29 cellular contexts compared by ENCODE assay signal in genomic region chr15:62961134-62961533, GRCh38.
"Had no signal": no experiment of that assay in that cellular context is flagged by ENCODE, and none has a peak within 500 bp of the region (broad histone marks: within the 10 kb centered on the region; RNA-seq: fewer than 3 reads in every experiment).

No MANE protein-coding gene starts in this region.

- H3K27ac Mint-ChIP-seq: activated CD4-positive, alpha-beta memory T cell treated with anti-CD3 and anti-CD28 coated beads, Interleukin-2, amount 10 ng/mL, durations not matched to agents 7 days and 5 days; activated CD4-positive, alpha-beta T cell treated with anti-CD3 and anti-CD28 coated beads for 36 hours; activated CD4-positive, alpha-beta T cell treated with anti-CD3 and anti-CD28 coated beads, Interleukin-2, amount 10 ng/mL, durations not matched to agents 7 days and 5 days; activated naive CD4-positive, alpha-beta T cell treated with anti-CD3 and anti-CD28 coated beads, Interleukin-2, amount 10 ng/mL, durations not matched to agents 7 days and 5 days; activated naive CD8-positive, alpha-beta T cell; activated T-cell treated with anti-CD3 and anti-CD28 coated beads, Interleukin-2, amount 50 U/mL, for 24 hours; activated T-cell treated with anti-CD3 and anti-CD28 coated beads, Interleukin-2, amount 50 U/mL, for 72 hours; effector memory CD8-positive, alpha-beta T cell had no signal

- H3K9me3 ChIP-seq: body of pancreas, esophagus muscularis mucosa, gastrocnemius medialis had no signal

- H3K4me3 ChIP-seq: body of pancreas, esophagus muscularis mucosa, gastrocnemius medialis had no signal

- H3K4me1 Mint-ChIP-seq: activated CD4-positive, alpha-beta memory T cell treated with anti-CD3 and anti-CD28 coated beads, Interleukin-2, amount 10 ng/mL, durations not matched to agents 7 days and 5 days; activated CD4-positive, alpha-beta T cell treated with anti-CD3 and anti-CD28 coated beads for 36 hours; activated CD4-positive, alpha-beta T cell treated with anti-CD3 and anti-CD28 coated beads, Interleukin-2, amount 10 ng/mL, durations not matched to agents 7 days and 5 days; activated naive CD4-positive, alpha-beta T cell treated with anti-CD3 and anti-CD28 coated beads, Interleukin-2, amount 10 ng/mL, durations not matched to agents 7 days and 5 days had no signal

- H3K4me1 ChIP-seq: foreskin keratinocyte had no signal

- ATAC-seq: activated CD4-positive, alpha-beta T cell treated with anti-CD3 and anti-CD28 coated beads for 36 hours; activated T-cell treated with anti-CD3 and anti-CD28 coated beads, Interleukin-2, amount 50 U/mL, for 72 hours; body of pancreas; effector memory CD8-positive, alpha-beta T cell; foreskin keratinocyte; gastrocnemius medialis had no signal

- H3K36me3 Mint-ChIP-seq: activated naive CD4-positive, alpha-beta T cell treated with anti-CD3 and anti-CD28 coated beads, Interleukin-2, amount 10 ng/mL, durations not matched to agents 7 days and 5 days; activated naive CD8-positive, alpha-beta T cell had no signal

- H3K36me3 ChIP-seq: esophagus muscularis mucosa, gastrocnemius medialis had no signal

- H3K27me3 ChIP-seq: body of pancreas, esophagus muscularis mucosa, foreskin keratinocyte, gastrocnemius medialis had no signal

- H3K9me3 Mint-ChIP-seq: activated CD4-positive, alpha-beta memory T cell treated with anti-CD3 and anti-CD28 coated beads, Interleukin-2, amount 10 ng/mL, durations not matched to agents 7 days and 5 days; activated CD4-positive, alpha-beta T cell treated with anti-CD3 and anti-CD28 coated beads, Interleukin-2, amount 10 ng/mL, durations not matched to agents 7 days and 5 days; activated naive CD4-positive, alpha-beta T cell treated with anti-CD3 and anti-CD28 coated beads, Interleukin-2, amount 10 ng/mL, durations not matched to agents 7 days and 5 days; activated T-cell treated with anti-CD3 and anti-CD28 coated beads, Interleukin-2, amount 50 U/mL, for 24 hours; activated T-cell treated with anti-CD3 and anti-CD28 coated beads, Interleukin-2, amount 50 U/mL, for 72 hours; effector memory CD8-positive, alpha-beta T cell had no signal

- H3K27ac ChIP-seq: body of pancreas, esophagus muscularis mucosa, foreskin keratinocyte, gastrocnemius medialis had no signal

- H3K27me3 Mint-ChIP-seq: activated CD4-positive, alpha-beta T cell treated with anti-CD3 and anti-CD28 coated beads for 36 hours; activated CD4-positive, alpha-beta T cell treated with anti-CD3 and anti-CD28 coated beads, Interleukin-2, amount 10 ng/mL, durations not matched to agents 7 days and 5 days; activated naive CD8-positive, alpha-beta T cell; activated T-cell treated with anti-CD3 and anti-CD28 coated beads, Interleukin-2, amount 50 U/mL, for 24 hours had no signal

- H3K4me3 Mint-ChIP-seq: activated CD4-positive, alpha-beta memory T cell treated with anti-CD3 and anti-CD28 coated beads, Interleukin-2, amount 10 ng/mL, durations not matched to agents 7 days and 5 days; activated CD4-positive, alpha-beta T cell treated with anti-CD3 and anti-CD28 coated beads for 36 hours; activated CD4-positive, alpha-beta T cell treated with anti-CD3 and anti-CD28 coated beads, Interleukin-2, amount 10 ng/mL, durations not matched to agents 7 days and 5 days; activated naive CD4-positive, alpha-beta T cell treated with anti-CD3 and anti-CD28 coated beads, Interleukin-2, amount 10 ng/mL, durations not matched to agents 7 days and 5 days; activated naive CD8-positive, alpha-beta T cell; activated T-cell treated with anti-CD3 and anti-CD28 coated beads, Interleukin-2, amount 50 U/mL, for 24 hours; activated T-cell treated with anti-CD3 and anti-CD28 coated beads, Interleukin-2, amount 50 U/mL, for 72 hours; effector memory CD8-positive, alpha-beta T cell had no signal

- FAIRE-seq: colon had no signal

- DNase-seq: activated CD4-positive, alpha-beta memory T cell treated with anti-CD3 and anti-CD28 coated beads, Interleukin-2, amount 10 ng/mL, durations not matched to agents 7 days and 5 days; activated CD4-positive, alpha-beta T cell treated with anti-CD3 and anti-CD28 coated beads for 36 hours; activated CD4-positive, alpha-beta T cell treated with anti-CD3 and anti-CD28 coated beads, Interleukin-2, amount 10 ng/mL, durations not matched to agents 7 days and 5 days; activated CD4-positive, alpha-beta T cell treated with anti-CD3 and anti-CD28 coated beads, Interleukin-2, amount 50 U/mL, for 4 hours; activated CD4-positive, CD25-positive, alpha-beta regulatory T cell; activated CD4-positive, CD25-positive, alpha-beta regulatory T cell treated with anti-CD3 and anti-CD28 coated beads, Interleukin-2, amount 50 U/mL, for 72 hours; activated CD8-positive, alpha-beta memory T cell treated with anti-CD3 and anti-CD28 coated beads, Interleukin-2, amount 50 U/mL, for 48 hours; activated gamma-delta T cell; activated naive CD4-positive, alpha-beta T cell; activated naive CD4-positive, alpha-beta T cell treated with anti-CD3 and anti-CD28 coated beads, Interleukin-2, amount 10 ng/mL, durations not matched to agents 7 days and 5 days; activated T-cell treated with anti-CD3 and anti-CD28 coated beads for 4 hours; activated T-cell treated with anti-CD3 and anti-CD28 coated beads, Interleukin-2, amount 50 U/mL, for 24 hours; activated T-cell treated with anti-CD3 and anti-CD28 coated beads, Interleukin-2, amount 50 U/mL, for 72 hours; amniotic stem cell; anterior cingulate cortex; body of pancreas; caudate nucleus; cortex of kidney; dermis blood vessel endothelial cell; effector CD4-positive, alpha-beta T cell; effector memory CD8-positive, alpha-beta T cell; erythroblast; foreskin keratinocyte; gastrocnemius medialis; glutamatergic neuron; T-helper 2 cell had no signal
